Comparison of ENCODE assay signal across 10 cellular contexts in the genomic region with DNA sequence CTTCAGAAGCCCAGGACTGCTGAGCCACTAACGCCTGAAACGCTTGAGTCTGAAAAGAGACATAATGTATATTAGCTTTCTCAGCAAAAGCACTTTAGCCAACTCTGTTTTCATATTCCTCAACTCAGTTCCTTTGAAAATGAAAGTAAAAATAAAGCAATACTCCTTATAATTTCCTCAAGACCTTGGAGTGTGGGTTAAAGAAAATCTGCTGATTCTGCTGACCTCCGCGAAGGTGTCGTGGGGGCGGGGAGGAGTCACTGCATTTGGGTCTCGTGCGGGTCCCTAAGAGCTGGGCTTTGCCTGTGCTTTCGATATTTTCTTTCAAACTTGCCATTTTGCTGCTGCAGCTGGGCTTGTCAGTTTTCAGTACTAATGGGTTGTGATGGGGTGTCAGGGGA.
A peak's percentile ranks its signal among the peaks of the same experiment; 100 is the strongest.
DNase-seq lines count a peak whose midpoint lies in the region; ATAC-seq and TF ChIP-seq lines count a peak whose summit lies in the region.
"Had no signal": no experiment of that assay in that cellular context is flagged by ENCODE, and none has a peak within 500 bp of the region (broad histone marks: within the 10 kb centered on the region; RNA-seq: fewer than 3 reads in every experiment).

No MANE protein-coding gene starts in this region.

- H3K4me3 ChIP-seq in adipocyte (ENCODE audit: low read length) (peak overlapping the region; percentile 79), muscle layer of duodenum (ENCODE audit: low read depth in 1 of 2, low read length in 2 of 2) (peak overlapping the region; percentile 41 to 50), tibial nerve (peak overlapping the region; percentile 10 to 42 (median 30))

- H3K27ac ChIP-seq in muscle layer of duodenum (ENCODE audit: low read length) (peak overlapping the region; percentile 10), tibial nerve (peak overlapping the region in 2 of 4 donors; percentile 21 to 26)

- H3K27me3 ChIP-seq in adipocyte (replicated peaks; ENCODE audit: control insufficient read depth, insufficient read depth, low read length) (no peaks in the 10 kb centered on the region), muscle layer of duodenum (ENCODE audit: low read depth, low read length) (no peaks in the 10 kb centered on the region), tibial nerve (no peaks in the 10 kb centered on the region)

- H3K9ac ChIP-seq in adipocyte (ENCODE audit: low read length), result peak overlapping the region; percentile 69

- H3K36me3 ChIP-seq in adipocyte (ENCODE audit: control insufficient read depth, insufficient read depth, low read length, severe bottlenecking) (no peaks in the 10 kb centered on the region), muscle layer of duodenum (ENCODE audit: control insufficient read depth in 1 of 2, insufficient read depth in 2 of 2, low read length in 2 of 2) (no peaks in the 10 kb centered on the region), tibial nerve (no peaks in the 10 kb centered on the region)

- DNase-seq in activated naive CD4-positive, alpha-beta T cell treated with anti-CD3 and anti-CD28 coated beads, Interleukin-2, amount 50 U/mL, for 72 hours (ENCODE audit: low spot score in 2 of 2), result no peak
- DNase-seq in adipocyte (ENCODE audit: low read depth) (no peak), tibial nerve (ENCODE audit: low spot score in 2 of 2) (no peak), DMS53 (lab: John Stamatoyannopoulos, UW) (no peak)
- DNase-seq: activated naive CD4-positive, alpha-beta T cell treated with anti-CD3 and anti-CD28 coated beads, Interleukin-2, amount 10 ng/mL, durations not matched to agents 7 days and 5 days; KG1 had no signal

- peaks cover 24% of the 10 kb centered on the region for H3K4me1 Mint-ChIP-seq in activated naive CD4-positive, alpha-beta T cell treated with anti-CD3 and anti-CD28 coated beads, Interleukin-2, amount 50 U/mL, for 24 hours

- TF ChIP-seq EP300 in tibial nerve (IDR thresholded peaks at IDR 0.05), result no peak

- peaks cover 12% of the 10 kb centered on the region for H3K4me1 ChIP-seq in adipocyte (ENCODE audit: control insufficient read depth, insufficient read depth, low read length)
- peaks cover 0 to 8% of the 10 kb centered on the region in 2 donors for H3K4me1 ChIP-seq in muscle layer of duodenum (ENCODE audit: control insufficient read depth in 1 of 2, insufficient read depth in 2 of 2, low read length in 2 of 2)
- H3K4me1 ChIP-seq in tibial nerve, result peaks cover 0 to 14% (median 3%) of the 10 kb centered on the region in 4 donors

- no peak overlapping the region for H3K27ac Mint-ChIP-seq in activated naive CD4-positive, alpha-beta T cell treated with anti-CD3 and anti-CD28 coated beads, Interleukin-2, amount 50 U/mL, for 24 hours
- H3K27ac Mint-ChIP-seq in activated naive CD4-positive, alpha-beta T cell treated with anti-CD3 and anti-CD28 coated beads, Interleukin-2, amount 50 U/mL, for 72 hours, result no peak overlapping the region
- H3K27ac Mint-ChIP-seq: activated naive CD4-positive, alpha-beta T cell treated with anti-CD3 and anti-CD28 coated beads, Interleukin-2, amount 10 ng/mL, durations not matched to agents 7 days and 5 days had no signal

- no peaks in the 10 kb centered on the region for H3K27me3 Mint-ChIP-seq in activated naive CD4-positive, alpha-beta T cell treated with anti-CD3 and anti-CD28 coated beads, Interleukin-2, amount 50 U/mL, for 24 hours
- H3K27me3 Mint-ChIP-seq: activated naive CD4-positive, alpha-beta T cell treated with anti-CD3 and anti-CD28 coated beads, Interleukin-2, amount 10 ng/mL, durations not matched to agents 7 days and 5 days had no signal

- TF ChIP-seq CTCF in tibial nerve (IDR thresholded peaks at IDR 0.05), result no peak

- no peaks in the 10 kb centered on the region for H3K36me3 Mint-ChIP-seq in activated naive CD4-positive, alpha-beta T cell treated with anti-CD3 and anti-CD28 coated beads, Interleukin-2, amount 50 U/mL, for 24 hours
- H3K36me3 Mint-ChIP-seq in activated naive CD4-positive, alpha-beta T cell treated with anti-CD3 and anti-CD28 coated beads, Interleukin-2, amount 50 U/mL, for 72 hours, result peaks cover 0 to 5% of the 10 kb centered on the region in 2 donors
- H3K36me3 Mint-ChIP-seq: activated naive CD4-positive, alpha-beta T cell treated with anti-CD3 and anti-CD28 coated beads, Interleukin-2, amount 10 ng/mL, durations not matched to agents 7 days and 5 days had no signal

- H3K4me3 Mint-ChIP-seq in activated naive CD4-positive, alpha-beta T cell treated with anti-CD3 and anti-CD28 coated beads, Interleukin-2, amount 50 U/mL, for 24 hours, result peak overlapping the region; percentile 23
- H3K4me3 Mint-ChIP-seq: activated naive CD4-positive, alpha-beta T cell treated with anti-CD3 and anti-CD28 coated beads, Interleukin-2, amount 10 ng/mL, durations not matched to agents 7 days and 5 days had no signal

- no peak for ATAC-seq in activated naive CD4-positive, alpha-beta T cell treated with anti-CD3 and anti-CD28 coated beads, Interleukin-2, amount 50 U/mL, for 72 hours
- ATAC-seq in HG02610 (IDR thresholded peaks at IDR 0.05; ENCODE audit: unreplicated experiment) (no peak), GM21526 (IDR thresholded peaks at IDR 0.05; ENCODE audit: low FRiP score, unreplicated experiment) (no peak)

- H3K9me3 ChIP-seq in adipocyte (ENCODE audit: control insufficient read depth, low read length) (no peaks in the 10 kb centered on the region), muscle layer of duodenum (ENCODE audit: control insufficient read depth in 1 of 2, low read length in 2 of 2) (no peaks in the 10 kb centered on the region), tibial nerve (no peaks in the 10 kb centered on the region)

- WGBS in tibial nerve, 2 donors, result 25 to 36% methylated on average over 9 of the region's 9 CpGs

- no peak for TF ChIP-seq POLR2A in tibial nerve (IDR thresholded peaks at IDR 0.05)

- H3K9me3 Mint-ChIP-seq in activated naive CD4-positive, alpha-beta T cell treated with anti-CD3 and anti-CD28 coated beads, Interleukin-2, amount 50 U/mL, for 24 hours, result no peaks in the 10 kb centered on the region
- H3K9me3 Mint-ChIP-seq in activated naive CD4-positive, alpha-beta T cell treated with anti-CD3 and anti-CD28 coated beads, Interleukin-2, amount 50 U/mL, for 72 hours, result peaks cover 0 to 4% of the 10 kb centered on the region in 2 donors
